25 cellular contexts compared by ENCODE assay signal in the genomic region with DNA sequence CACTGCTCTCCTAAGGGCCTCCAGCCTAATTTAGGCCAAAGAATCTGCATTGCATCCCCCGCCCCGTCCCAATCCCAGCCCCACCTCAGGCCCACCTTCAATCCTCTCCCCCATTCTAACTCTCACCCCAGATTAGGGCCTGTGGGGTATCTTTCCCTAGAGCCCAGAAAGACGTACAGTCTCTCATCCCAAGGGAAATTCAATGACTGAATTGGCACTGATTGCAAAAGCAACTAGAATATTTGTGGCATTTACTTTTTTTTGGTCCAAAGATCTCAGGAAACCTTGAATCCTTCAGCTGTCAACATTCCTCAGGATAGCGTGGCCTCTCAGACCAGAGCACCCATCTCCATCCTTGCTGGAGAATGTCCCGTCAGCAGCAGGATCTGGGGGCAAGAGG. TPM values are rescaled to one million over a fixed set of nuclear protein-coding genes. Genes with fewer than 3 reads are reported as not detected.
"Had no signal": no experiment of that assay in that cellular context is flagged by ENCODE, and none has a peak within 500 bp of the region (broad histone marks: within the 10 kb centered on the region; RNA-seq: fewer than 3 reads in every experiment).

No MANE protein-coding gene starts in this region.

- H3K9me3 ChIP-seq: SJCRH30 had no signal

- H3K27me3 Mint-ChIP-seq: IgD-negative memory B cell had no signal

- ATAC-seq: K562, Panc1, PC-3, Right ventricle myocardium inferior, SK-N-SH treated with all-trans-retinoic acid at 6 μM for 48 hours had no signal

- DNase-seq: Kasumi-1; MM.1S; NCI-H1092 treated with DMSO at 0.1 percent for 48 hours; NCI-H1436; NCI-H187; NCI-H2029; NCI-H2081 treated with DMSO at 0.1 percent for 48 hours; NCI-H2171; NCI-H226; NCI-H446; NCI-H510A; NCI-H524 treated with DMSO at 0.1 percent for 48 hours; NCI-H69; NCI-H774; NK-92 treated with Interleukin-12 subunit alpha and Interleukin-12 subunit beta, amount 100 ng/mL, for 24 hours; PC-3; SHP77 treated with DMSO at 0.1 percent for 48 hours had no signal

- H3K27ac Mint-ChIP-seq: IgD-negative memory B cell had no signal

- H3K4me3 Mint-ChIP-seq: IgD-negative memory B cell had no signal

RNA-seq across cellular contexts. Expression of gene FOXE1, which starts 38.7 kb away (rescaled TPM):
- total RNA-seq: K562, M059J, OCI-LY7, PC-3, Right ventricle myocardium inferior, SJCRH30 had no signal

RNA-seq across cellular contexts. Expression of gene HEMGN, which starts 46.2 kb away (rescaled TPM):
- total RNA-seq: M059J, PC-3, SJCRH30 had no signal
